ENCODE assay signal across 11 cellular contexts in genomic region chr6:30154709-30155521, GRCh38. TPM values are rescaled to one million over a fixed set of nuclear protein-coding genes. Genes with fewer than 3 reads are reported as not detected.
DNase-seq lines count a peak whose midpoint lies in the region; ATAC-seq and TF ChIP-seq lines count a peak whose summit lies in the region.
"Had no signal": no experiment of that assay in that cellular context is flagged by ENCODE, and none has a peak within 500 bp of the region (broad histone marks: within the 10 kb centered on the region; RNA-seq: fewer than 3 reads in every experiment).

No MANE protein-coding gene starts in this region.

- H3K27ac ChIP-seq in CD8-positive, alpha-beta memory T cell (ENCODE audit: low read depth, low read length), result no peak overlapping the region
- H3K27ac ChIP-seq: heart right ventricle, VCaP had no signal

- H3K27me3 ChIP-seq in CD8-positive, alpha-beta memory T cell (ENCODE audit: insufficient read depth, low read length, poor library complexity, severe bottlenecking), result peaks cover 3% of the 10 kb centered on the region

- POLR2A ChIA-PET in CD8-positive, alpha-beta memory T cell (lab: Charles Lee), result no interaction called here

- peaks cover 13% of the 10 kb centered on the region for H3K4me1 ChIP-seq in mucosa of descending colon (ENCODE audit: low read depth)
- no peaks in the 10 kb centered on the region for H3K4me1 ChIP-seq in CD8-positive, alpha-beta memory T cell (ENCODE audit: insufficient read depth, low read length)

- no peaks in the 10 kb centered on the region for H3K36me3 Mint-ChIP-seq in CD8-positive, alpha-beta memory T cell
- no peaks in the 10 kb centered on the region for H3K36me3 Mint-ChIP-seq in mesothelial cell of epicardium

- no peak overlapping the region for H3K27ac Mint-ChIP-seq in CD8-positive, alpha-beta memory T cell
- H3K27ac Mint-ChIP-seq in mesothelial cell of epicardium, result no peak overlapping the region

- peak; percentile 85 for ATAC-seq in mucosa of descending colon
- no peak for ATAC-seq in HG02885 (IDR thresholded peaks at IDR 0.05; ENCODE audit: poor library complexity, unreplicated experiment)

- no peaks in the 10 kb centered on the region for H3K9me3 Mint-ChIP-seq in CD8-positive, alpha-beta memory T cell
- H3K9me3 Mint-ChIP-seq in mesothelial cell of epicardium, result no peaks in the 10 kb centered on the region

- no peaks in the 10 kb centered on the region for H3K36me3 ChIP-seq in mucosa of descending colon (ENCODE audit: low read depth)
- no peaks in the 10 kb centered on the region for H3K36me3 ChIP-seq in CD8-positive, alpha-beta memory T cell (ENCODE audit: insufficient read depth, low read length)
- H3K36me3 ChIP-seq: heart right ventricle had no signal

- no peak overlapping the region for H3K4me3 ChIP-seq in mucosa of descending colon
- no peak overlapping the region for H3K4me3 ChIP-seq in CD8-positive, alpha-beta memory T cell (ENCODE audit: low read length)
- H3K4me3 ChIP-seq: heart right ventricle had no signal

- DNase-seq in DMS79 (lab: John Stamatoyannopoulos, UW) (peak; percentile 14), MV-4-11 (lab: John Stamatoyannopoulos, UW) (peak; percentile 31), dedifferentiated amniotic fluid mesenchymal stem cell (ENCODE audit: extremely low spot score) (peak; percentile 19), mucosa of descending colon (peak in 2 of 3 donors; percentile 65 to 73), mesothelial cell of epicardium (ENCODE audit: low spot score in 2 of 2, unreplicated experiment in 2 of 2) (no peak)
- no peak for DNase-seq in CD8-positive, alpha-beta memory T cell
- DNase-seq in activated T-cell treated with anti-CD3 and anti-CD28 coated beads, Interleukin-2, amount 50 U/mL, for 1 hour, result no peak
- DNase-seq: activated naive CD4-positive, alpha-beta T cell treated with anti-CD3 and anti-CD28 coated beads, Interleukin-2, amount 50 U/mL, for 16 hours; heart right ventricle had no signal

- H3K4me3 Mint-ChIP-seq in CD8-positive, alpha-beta memory T cell, result no peak overlapping the region
- no peak overlapping the region for H3K4me3 Mint-ChIP-seq in mesothelial cell of epicardium

- H3K4me1 Mint-ChIP-seq in CD8-positive, alpha-beta memory T cell, result peaks cover 4 to 5% (median 5%) of the 10 kb centered on the region in 3 donors
- peaks cover 17% of the 10 kb centered on the region for H3K4me1 Mint-ChIP-seq in mesothelial cell of epicardium

- H3K27me3 Mint-ChIP-seq in CD8-positive, alpha-beta memory T cell, result peaks cover 30 to 67% of the 10 kb centered on the region in 2 donors
- H3K27me3 Mint-ChIP-seq in mesothelial cell of epicardium (ENCODE audit: low read depth), result peaks cover 80% of the 10 kb centered on the region

- intact Hi-C loops in mucosa of descending colon (cut with DNase I, micrococcal nuclease), result no loop called here

- no peaks in the 10 kb centered on the region for H3K9me3 ChIP-seq in mucosa of descending colon
- no peaks in the 10 kb centered on the region for H3K9me3 ChIP-seq in CD8-positive, alpha-beta memory T cell (ENCODE audit: low read length)
- H3K9me3 ChIP-seq: heart right ventricle had no signal

- CTCF ChIA-PET in CD8-positive, alpha-beta memory T cell (lab: Charles Lee), result interaction anchor here (1.2 kb wide), 1 partner anchor 51 kb away, joined by 3 read pairs; no protein-coding TSS in a partner anchor

- TF ChIP-seq CTCF in mucosa of descending colon (IDR thresholded peaks at IDR 0.05) (no peak), mesothelial cell of epicardium (IDR thresholded peaks at IDR 0.05; ENCODE audit: unreplicated experiment) (no peak)

RNA-seq across cellular contexts. Expression of gene TRIM10, which starts 6.1 kb away (rescaled TPM):
- total RNA-seq in mucosa of descending colon (1 to 10 TPM; 3.9 to 7.8 (median 5.3) TPM), mesothelial cell of epicardium (not detected in 3 replicates)
- total RNA-seq in CD8-positive, alpha-beta memory T cell, result not detected
- polyA plus RNA-seq in CD8-positive, alpha-beta memory T cell, result not detected
- total RNA-seq: heart right ventricle had no signal
- polyA plus RNA-seq: heart right ventricle had no signal

RNA-seq across cellular contexts. Expression of gene TRIM15, which starts 8.4 kb away (rescaled TPM):
- total RNA-seq in mucosa of descending colon (10 to 100 TPM; 37.2 to 73.2 (median 51.4) TPM), mesothelial cell of epicardium (not detected in 3 replicates)
- not detected for total RNA-seq in CD8-positive, alpha-beta memory T cell
- not detected for polyA plus RNA-seq in CD8-positive, alpha-beta memory T cell
- total RNA-seq: heart right ventricle had no signal
- polyA plus RNA-seq: heart right ventricle had no signal

RNA-seq across cellular contexts. Expression of gene TRIM40, which starts 19.0 kb away (rescaled TPM):
- total RNA-seq in mucosa of descending colon, result 10 to 100 TPM; 19.8 to 37.3 (median 33.4) TPM
- total RNA-seq in CD8-positive, alpha-beta memory T cell, result not detected
- polyA plus RNA-seq in CD8-positive, alpha-beta memory T cell, result not detected
- total RNA-seq in mesothelial cell of epicardium, result not detected in 3 replicates
- total RNA-seq: heart right ventricle had no signal
- polyA plus RNA-seq: heart right ventricle had no signal

RNA-seq across cellular contexts. Expression of gene TRIM31, which starts 42.0 kb away (rescaled TPM):
- total RNA-seq in mucosa of descending colon (100 to 1,000 TPM; 121 to 202 (median 182) TPM), mesothelial cell of epicardium (0.58 to 0.68 TPM in 2 of 3 replicates, not detected in the other)
- total RNA-seq in CD8-positive, alpha-beta memory T cell, result not detected
- not detected for polyA plus RNA-seq in CD8-positive, alpha-beta memory T cell
- total RNA-seq: heart right ventricle had no signal
- polyA plus RNA-seq: heart right ventricle had no signal

RNA-seq across cellular contexts. Expression of gene TRIM26, which starts 58.3 kb away (rescaled TPM):
- total RNA-seq in mucosa of descending colon (10 to 100 TPM; 52.6 to 58.1 (median 53.0) TPM), mesothelial cell of epicardium (55.4 to 58.3 TPM (median 56.9 TPM) in 3 replicates)
- 100 to 1,000 TPM in 1 of 2 experiments, 10 to 100 TPM in 1; 94.6 to 102 TPM for total RNA-seq in CD8-positive, alpha-beta memory T cell
- 52.9 TPM for polyA plus RNA-seq in CD8-positive, alpha-beta memory T cell

Comparison
In these comparisons a context has a peak if more than half of its experiments do, and no peak if none do; other contexts are left out.
1. DNase-seq: peak in DMS79 (single experiment), MV-4-11 (single experiment), dedifferentiated amniotic fluid mesenchymal stem cell (single experiment) and mucosa of descending colon (2 of 3); none in CD8-positive, alpha-beta memory T cell (0 of 5), mesothelial cell of epicardium (0 of 2) and activated T-cell treated with anti-CD3 and anti-CD28 coated beads, Interleukin-2, amount 50 U/mL, for 1 hour (single experiment).
2. RNA of gene TRIM15, which starts 8.4 kb away (total RNA-seq): 37.2 to 73.2 TPM in mucosa of descending colon; not detected in CD8-positive, alpha-beta memory T cell and not detected in mesothelial cell of epicardium; every median in the first group is over 10 times any median in the second.
3. RNA of gene TRIM40, which starts 19.0 kb away (total RNA-seq): 19.8 to 37.3 TPM in mucosa of descending colon; not detected in CD8-positive, alpha-beta memory T cell and not detected in mesothelial cell of epicardium; every median in the first group is over 10 times any median in the second.